In genomic region chr4:77433102-77433733, GRCh38 we compare ENCODE assay signal across 8 cellular contexts.
DNase-seq lines count a peak whose midpoint lies in the region; ATAC-seq and TF ChIP-seq lines count a peak whose summit lies in the region.

No MANE protein-coding gene starts in this region.

- POLR2A ChIA-PET in Caco-2 (lab: Charles Lee) = no interaction called here

- TF ChIP-seq CTCF in Caco-2 (IDR thresholded peaks at IDR 0.05; ENCODE audit: insufficient read depth in 1 of 2, low read depth in 1 of 2, low read length in 1 of 2, severe bottlenecking in 1 of 2, unreplicated experiment in 1 of 2) = peak; percentile 43 to 52

- H3K27me3 ChIP-seq in Caco-2 (replicated peaks; ENCODE audit: control insufficient read depth, insufficient read depth, low read length) = no peaks in the 10 kb centered on the region

- no peak overlapping the region for H3K27ac Mint-ChIP-seq in Caco-2 (ENCODE audit: unreplicated experiment)
- H3K27ac Mint-ChIP-seq in activated naive CD8-positive, alpha-beta T cell treated with anti-CD3 and anti-CD28 coated beads for 36 hours = no peak overlapping the region

- DNase-seq in Caco-2 (peak in 1 of 2 experiments; percentile 39), NCI-H345 (lab: John Stamatoyannopoulos, UW) (peak; percentile 42), left cardiac atrium (no peak), skeletal muscle cell (ENCODE audit: low read depth) (peak; percentile 9)
- peak; percentile 8 for DNase-seq in activated naive CD8-positive, alpha-beta T cell treated with anti-CD3 and anti-CD28 coated beads for 36 hours
- no peak for DNase-seq in stimulated activated naive CD4-positive, alpha-beta T cell treated with Interleukin-2 at 50 U/mL for 16 hours (lab: John Stamatoyannopoulos, UW)

- ATAC-seq in GM18868 (IDR thresholded peaks at IDR 0.05; ENCODE audit: unreplicated experiment) (peak; percentile 79), HG03108 (IDR thresholded peaks at IDR 0.05; ENCODE audit: unreplicated experiment) (peak; percentile 90), left cardiac atrium (peak; percentile 85 to 86)

- H3K36me3 Mint-ChIP-seq in Caco-2 (ENCODE audit: insufficient read depth, unreplicated experiment) = no peaks in the 10 kb centered on the region
- H3K36me3 Mint-ChIP-seq in activated naive CD8-positive, alpha-beta T cell treated with anti-CD3 and anti-CD28 coated beads for 36 hours = no peaks in the 10 kb centered on the region

- H3K27me3 Mint-ChIP-seq in Caco-2 (ENCODE audit: insufficient read depth, unreplicated experiment) = peaks cover 2% of the 10 kb centered on the region
- H3K27me3 Mint-ChIP-seq in activated naive CD8-positive, alpha-beta T cell treated with anti-CD3 and anti-CD28 coated beads for 36 hours = no peaks in the 10 kb centered on the region

- no peaks in the 10 kb centered on the region for H3K4me1 ChIP-seq in Caco-2

- H3K9me3 Mint-ChIP-seq in Caco-2 (ENCODE audit: unreplicated experiment) = peaks cover 2% of the 10 kb centered on the region
- H3K9me3 Mint-ChIP-seq in activated naive CD8-positive, alpha-beta T cell treated with anti-CD3 and anti-CD28 coated beads for 36 hours = no peaks in the 10 kb centered on the region

- BruUV-seq in Caco-2 (replicated peaks; lab: Mats Ljungman, UMichigan) = no TSS peak

- H3K4me3 ChIP-seq in Caco-2 (ENCODE audit: low read depth, low read length) (no peak overlapping the region), skeletal muscle cell (ENCODE audit: low read depth, low read length) (no peak overlapping the region)

- H3K4me1 Mint-ChIP-seq in Caco-2 (ENCODE audit: low read depth, unreplicated experiment) = peaks cover under 1% of the 10 kb centered on the region
- peaks cover 4% of the 10 kb centered on the region for H3K4me1 Mint-ChIP-seq in activated naive CD8-positive, alpha-beta T cell treated with anti-CD3 and anti-CD28 coated beads for 36 hours

- no peak overlapping the region for H3K4me3 Mint-ChIP-seq in Caco-2 (ENCODE audit: unreplicated experiment)
- no peak overlapping the region for H3K4me3 Mint-ChIP-seq in activated naive CD8-positive, alpha-beta T cell treated with anti-CD3 and anti-CD28 coated beads for 36 hours

- intact Hi-C loops in Caco-2 (cut with micrococcal nuclease; ENCODE audit: unreplicated experiment) = loop anchor here (1.0 to 5.0 kb wide), 3 partner anchors 48 to 191 kb away; no protein-coding TSS in a partner anchor
- intact Hi-C loops in left cardiac atrium (cut with DNase I) = loop anchor here in 1 of 2 donors (10.0 kb wide), 1 partner anchor 48 kb away; no protein-coding TSS in a partner anchor

- H3K9me3 ChIP-seq in Caco-2 = no peaks in the 10 kb centered on the region

- no peaks in the 10 kb centered on the region for H3K36me3 ChIP-seq in Caco-2 (ENCODE audit: control insufficient read depth, insufficient read depth, low read length)

- CTCF ChIA-PET in Caco-2 (lab: Charles Lee) = interaction anchor here (1.0 kb wide), 2 partner anchors 42 to 168 kb away, joined by 3 read pairs; no protein-coding TSS in a partner anchor

Comparison
In these comparisons a context has a peak if more than half of its experiments do, and no peak if none do; other contexts are left out.
1. DNase-seq: peak in NCI-H345 (single experiment), activated naive CD8-positive, alpha-beta T cell treated with anti-CD3 and anti-CD28 coated beads for 36 hours (single experiment) and skeletal muscle cell (single experiment); none in left cardiac atrium (single experiment) and stimulated activated naive CD4-positive, alpha-beta T cell treated with Interleukin-2 at 50 U/mL for 16 hours (single experiment).
2. Peak in every context shown above with its lines, with median percentiles within 50 percentile points of each other: ATAC-seq.